10 cellular contexts compared by ENCODE assay signal in the genomic region with DNA sequence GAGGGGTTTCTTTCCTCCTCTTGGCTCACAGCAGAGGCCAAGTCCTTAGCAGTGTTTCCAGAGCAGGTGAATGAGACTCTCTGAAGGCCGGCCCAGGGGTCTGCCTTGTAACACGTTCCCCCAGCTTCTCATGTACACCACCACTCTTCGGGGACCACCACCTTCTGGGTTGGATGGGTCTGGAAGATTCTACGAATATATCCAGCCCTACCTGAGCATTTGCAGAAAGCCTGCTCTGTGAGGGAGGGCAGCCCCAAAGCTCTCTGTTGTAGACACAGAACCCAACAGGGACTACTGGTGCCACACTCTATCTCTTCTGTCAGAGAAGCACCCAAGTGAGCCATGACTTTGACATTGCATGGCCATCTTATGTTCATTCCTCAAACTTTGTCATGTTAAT.
A peak's percentile ranks its signal among the peaks of the same experiment; 100 is the strongest.
DNase-seq lines count a peak whose midpoint lies in the region; ATAC-seq, FAIRE-seq and TF ChIP-seq lines count a peak whose summit lies in the region.
"Had no signal": no experiment of that assay in that cellular context is flagged by ENCODE, and none has a peak within 500 bp of the region (broad histone marks: within the 10 kb centered on the region; RNA-seq: fewer than 3 reads in every experiment).

No MANE protein-coding gene starts in this region.

- H3K4me1 ChIP-seq in HepG2 (ENCODE audit: insufficient read depth, low read length) (peaks cover 6% of the 10 kb centered on the region), right lobe of liver (no peaks in the 10 kb centered on the region), vagina (peaks cover 18% of the 10 kb centered on the region)
- H3K4me1 ChIP-seq: colonic mucosa had no signal

- BruUV-seq in HepG2 (replicated peaks; lab: Mats Ljungman, UMichigan), result no TSS peak

- peak overlapping the region; percentile 90; the same call in 1 of the 2 replicates for H3K4me2 ChIP-seq in HepG2 (ENCODE audit: low read depth, low read length)

- peaks cover 7 to 52% of the 10 kb centered on the region in 2 experiments for H3K27me3 ChIP-seq in HepG2 (ENCODE audit: control insufficient read depth in 1 of 2, insufficient read depth in 2 of 2, low read length in 2 of 2)
- H3K27me3 ChIP-seq in right lobe of liver, result no peaks in the 10 kb centered on the region
- H3K27me3 ChIP-seq in vagina, result no peaks in the 10 kb centered on the region
- H3K27me3 ChIP-seq: colonic mucosa had no signal

- no peak for TF ChIP-seq RAD21 in HepG2 (CRISPR knock-in tag; IDR thresholded peaks at IDR 0.05)

- FAIRE-seq in HepG2 (lab: Jason Lieb, UNC), result no peak

- H3K4me3 ChIP-seq in HepG2 (replicated peaks in 1 of 3; ENCODE audit: insufficient read depth in 1 of 3, low read depth in 2 of 3, low read length in 3 of 3), result peak overlapping the region in 1 of 3 experiments; percentile 79; a peak in 1 of 6 replicates
- no peak overlapping the region for H3K4me3 ChIP-seq in right lobe of liver
- peak overlapping the region; percentile 65 to 81 for H3K4me3 ChIP-seq in vagina

- no peaks in the 10 kb centered on the region for H3K36me3 ChIP-seq in HepG2 (replicated peaks in 1 of 2; ENCODE audit: control insufficient read depth in 1 of 2, insufficient read depth in 2 of 2, low read length in 2 of 2)
- no peaks in the 10 kb centered on the region for H3K36me3 ChIP-seq in right lobe of liver
- H3K36me3 ChIP-seq in vagina, result no peaks in the 10 kb centered on the region
- H3K36me3 ChIP-seq: colonic mucosa had no signal

- TF ChIP-seq EP300 in HepG2 (IDR thresholded peaks at IDR 0.05; ENCODE audit: low read depth in 2 of 2, low read length in 2 of 2), result no peak
- TF ChIP-seq EP300 in HepG2 (CRISPR knock-in tag; IDR thresholded peaks at IDR 0.05; ENCODE audit: borderline replicate concordance), result no peak

- H2AFZ ChIP-seq in HepG2 (ENCODE audit: low read length), result no peak overlapping the region

- no peaks in the 10 kb centered on the region for H4K20me1 ChIP-seq in HepG2 (ENCODE audit: insufficient read depth, low read length)

- H3K79me2 ChIP-seq in HepG2 (ENCODE audit: insufficient read depth, low read length), result no peaks in the 10 kb centered on the region

- peak overlapping the region in 3 of 6 donors; percentile 10 to 85 (median 24) for H3K27ac Mint-ChIP-seq in naive B cell

- ATAC-seq in HepG2 (peak; percentile 30), right lobe of liver (no peak), naive B cell (ENCODE audit: low read depth in 2 of 2) (no peak), HG03565 (IDR thresholded peaks at IDR 0.05; ENCODE audit: unreplicated experiment) (no peak), GM18511 (IDR thresholded peaks at IDR 0.05; ENCODE audit: unreplicated experiment) (no peak)

- no peak for DNase-seq in HepG2 (ENCODE audit: low spot score)
- DNase-seq in right lobe of liver, result no peak
- DNase-seq in activated T-cell treated with anti-CD3 and anti-CD28 coated beads, Interleukin-2, amount 50 U/mL, for 48 hours, result peak; percentile 41 to 43
- DNase-seq in naive B cell, result no peak
- DNase-seq in vagina (ENCODE audit: extremely low spot score in 2 of 2), result no peak
- no peak for DNase-seq in NCI-H2081 treated with DMSO at 0.1 percent for 48 hours (lab: John Stamatoyannopoulos, UW)
- DNase-seq: colonic mucosa, NCI-H226 had no signal

- no peaks in the 10 kb centered on the region for H3K36me3 Mint-ChIP-seq in naive B cell

- H3K4me1 Mint-ChIP-seq in naive B cell, result peaks cover 5 to 13% (median 11%) of the 10 kb centered on the region in 3 donors

- no peak overlapping the region for H3K9ac ChIP-seq in HepG2 (ENCODE audit: insufficient read depth, low read depth, low read length)

- WGBS in HepG2 (ENCODE audit: low lambda C conversion rate), result 50% methylated on average over 2 of the region's 4 CpGs
- 100% methylated on average over 1 of the region's 4 CpGs for WGBS in right lobe of liver (ENCODE audit: insufficient coverage, low coverage, low lambda C conversion rate, missing lambda C conversion rate)

- TF ChIP-seq POLR2A in HepG2 (IDR thresholded peaks at IDR 0.05; ENCODE audit: insufficient read depth in 1 of 2, low read depth in 2 of 2, low read length in 2 of 2), result no peak
- no peak for TF ChIP-seq POLR2A in right lobe of liver (IDR thresholded peaks at IDR 0.05)
- TF ChIP-seq POLR2A in vagina (IDR thresholded peaks at IDR 0.05), result no peak

- H3K9me3 ChIP-seq in HepG2 (ENCODE audit: low read length) (no peaks in the 10 kb centered on the region), right lobe of liver (no peaks in the 10 kb centered on the region), vagina (no peaks in the 10 kb centered on the region)
- H3K9me3 ChIP-seq: colonic mucosa had no signal

- H3K27me3 Mint-ChIP-seq in naive B cell, result peaks cover 0 to 14% (median 9%) of the 10 kb centered on the region in 3 donors

- CTCF ChIA-PET in HepG2 (lab: Yijun Ruan, JAX; ENCODE audit: low intra/inter-chr PET ratio, low total read pairs), result no interaction called here

- H3K27ac ChIP-seq in HepG2 (ENCODE audit: extremely low read length, insufficient read depth, low read length) (no peak overlapping the region), right lobe of liver (no peak overlapping the region), vagina (peak overlapping the region; percentile 83)

- peak overlapping the region; percentile 82 to 93 (median 88) for H3K4me3 Mint-ChIP-seq in naive B cell

- H3K9me3 Mint-ChIP-seq in naive B cell, result no peaks in the 10 kb centered on the region

- in situ Hi-C loops in HepG2 (cut with HindIII; ENCODE audit: extremely low pct_ligation_motif_present, low pct_unique_long_range_greater_than_20kb), result no loop called here

- POLR2A ChIA-PET in HepG2 (lab: Yijun Ruan, JAX), result no interaction called here

- intact Hi-C loops in HepG2 (cut with micrococcal nuclease; ENCODE audit: unreplicated experiment), result loop anchor here (5.0 kb wide), 1 partner anchor 389 kb away; no protein-coding TSS in a partner anchor
- intact Hi-C loops in right lobe of liver (cut with DNase I), result no loop called here
- intact Hi-C loops in vagina (cut with DNase I), result no loop called here

- TF ChIP-seq CTCF in HepG2 (CRISPR knock-in tag; IDR thresholded peaks at IDR 0.05) (no peak), right lobe of liver (IDR thresholded peaks at IDR 0.05) (no peak), vagina (IDR thresholded peaks at IDR 0.05) (no peak)

TF ChIP-seq in HepG2, 621 proteins besides CTCF, POLR2A, EP300 and RAD21 (continues in another document):
- TF ChIP-seq ZNF563 (CRISPR knock-in tag; IDR thresholded peaks at IDR 0.05) (no peak), ZNF451 (CRISPR knock-in tag; IDR thresholded peaks at IDR 0.05) (no peak)
- TF ChIP-seq, protein P1, sequence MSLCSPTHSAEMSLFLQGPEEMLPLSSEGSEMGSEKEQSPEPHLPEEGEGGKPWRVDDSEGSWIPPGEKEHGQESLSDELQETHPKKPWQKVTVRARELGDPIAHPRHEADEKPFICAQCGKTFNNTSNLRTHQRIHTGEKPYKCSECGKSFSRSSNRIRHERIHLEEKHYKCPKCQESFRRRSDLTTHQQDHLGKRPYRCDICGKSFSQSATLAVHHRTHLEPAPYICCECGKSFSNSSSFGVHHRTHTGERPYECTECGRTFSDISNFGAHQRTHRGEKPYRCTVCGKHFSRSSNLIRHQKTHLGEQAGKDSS (CRISPR knock-in tag; IDR thresholded peaks at IDR 0.05; ENCODE audit: borderline replicate concordance, low read depth), result no peak
- TF ChIP-seq, protein P2, sequence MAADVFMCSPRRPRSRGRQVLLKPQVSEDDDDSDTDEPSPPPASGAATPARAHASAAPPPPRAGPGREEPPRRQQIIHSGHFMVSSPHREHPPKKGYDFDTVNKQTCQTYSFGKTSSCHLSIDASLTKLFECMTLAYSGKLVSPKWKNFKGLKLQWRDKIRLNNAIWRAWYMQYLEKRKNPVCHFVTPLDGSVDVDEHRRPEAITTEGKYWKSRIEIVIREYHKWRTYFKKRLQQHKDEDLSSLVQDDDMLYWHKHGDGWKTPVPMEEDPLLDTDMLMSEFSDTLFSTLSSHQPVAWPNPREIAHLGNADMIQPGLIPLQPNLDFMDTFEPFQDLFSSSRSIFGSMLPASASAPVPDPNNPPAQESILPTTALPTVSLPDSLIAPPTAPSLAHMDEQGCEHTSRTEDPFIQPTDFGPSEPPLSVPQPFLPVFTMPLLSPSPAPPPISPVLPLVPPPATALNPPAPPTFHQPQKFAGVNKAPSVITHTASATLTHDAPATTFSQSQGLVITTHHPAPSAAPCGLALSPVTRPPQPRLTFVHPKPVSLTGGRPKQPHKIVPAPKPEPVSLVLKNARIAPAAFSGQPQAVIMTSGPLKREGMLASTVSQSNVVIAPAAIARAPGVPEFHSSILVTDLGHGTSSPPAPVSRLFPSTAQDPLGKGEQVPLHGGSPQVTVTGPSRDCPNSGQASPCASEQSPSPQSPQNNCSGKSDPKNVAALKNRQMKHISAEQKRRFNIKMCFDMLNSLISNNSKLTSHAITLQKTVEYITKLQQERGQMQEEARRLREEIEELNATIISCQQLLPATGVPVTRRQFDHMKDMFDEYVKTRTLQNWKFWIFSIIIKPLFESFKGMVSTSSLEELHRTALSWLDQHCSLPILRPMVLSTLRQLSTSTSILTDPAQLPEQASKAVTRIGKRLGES (CRISPR knock-in tag; IDR thresholded peaks at IDR 0.05; ENCODE audit: borderline replicate concordance), result no peak
- TF ChIP-seq, protein P3, sequence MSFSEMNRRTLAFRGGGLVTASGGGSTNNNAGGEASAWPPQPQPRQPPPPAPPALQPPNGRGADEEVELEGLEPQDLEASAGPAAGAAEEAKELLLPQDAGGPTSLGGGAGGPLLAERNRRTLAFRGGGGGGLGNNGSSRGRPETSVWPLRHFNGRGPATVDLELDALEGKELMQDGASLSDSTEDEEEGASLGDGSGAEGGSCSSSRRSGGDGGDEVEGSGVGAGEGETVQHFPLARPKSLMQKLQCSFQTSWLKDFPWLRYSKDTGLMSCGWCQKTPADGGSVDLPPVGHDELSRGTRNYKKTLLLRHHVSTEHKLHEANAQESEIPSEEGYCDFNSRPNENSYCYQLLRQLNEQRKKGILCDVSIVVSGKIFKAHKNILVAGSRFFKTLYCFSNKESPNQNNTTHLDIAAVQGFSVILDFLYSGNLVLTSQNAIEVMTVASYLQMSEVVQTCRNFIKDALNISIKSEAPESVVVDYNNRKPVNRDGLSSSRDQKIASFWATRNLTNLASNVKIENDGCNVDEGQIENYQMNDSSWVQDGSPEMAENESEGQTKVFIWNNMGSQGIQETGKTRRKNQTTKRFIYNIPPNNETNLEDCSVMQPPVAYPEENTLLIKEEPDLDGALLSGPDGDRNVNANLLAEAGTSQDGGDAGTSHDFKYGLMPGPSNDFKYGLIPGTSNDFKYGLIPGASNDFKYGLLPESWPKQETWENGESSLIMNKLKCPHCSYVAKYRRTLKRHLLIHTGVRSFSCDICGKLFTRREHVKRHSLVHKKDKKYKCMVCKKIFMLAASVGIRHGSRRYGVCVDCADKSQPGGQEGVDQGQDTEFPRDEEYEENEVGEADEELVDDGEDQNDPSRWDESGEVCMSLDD (CRISPR knock-in tag; IDR thresholded peaks at IDR 0.05; ENCODE audit: borderline replicate concordance), result no peak

Comparison
In these comparisons a context has a peak if more than half of its experiments do, and no peak if none do; other contexts are left out.
1. DNase-seq: peak in activated T-cell treated with anti-CD3 and anti-CD28 coated beads, Interleukin-2, amount 50 U/mL, for 48 hours (2 of 2); none in HepG2 (single experiment), right lobe of liver (0 of 3), naive B cell (single experiment), vagina (0 of 2) and NCI-H2081 treated with DMSO at 0.1 percent for 48 hours (single experiment).
2. H3K4me3 ChIP-seq: peak in vagina (2 of 2); none in right lobe of liver (0 of 3).